Comparison of ENCODE assay signal across 1 cellular context in genomic region chr10:75220258-75220657, GRCh38.
TF ChIP-seq lines count a peak whose summit lies in the region.

No MANE protein-coding gene starts in this region.

TF ChIP-seq in WTC11, 78 proteins besides CTCF, POLR2A, EP300 and RAD21 (continued from another document):
- no peak for TF ChIP-seq ZNF532 (CRISPR knock-in tag; IDR thresholded peaks at IDR 0.05; ENCODE audit: borderline replicate concordance)
- TF ChIP-seq TEAD4 (CRISPR knock-in tag; IDR thresholded peaks at IDR 0.05) = no peak
- TF ChIP-seq CREM (CRISPR knock-in tag; IDR thresholded peaks at IDR 0.05) = no peak
TF ChIP-seq in WTC11: peak in this region for 0.
